16 cellular contexts compared by ENCODE assay signal in genomic region chr1:18646091-18646775, GRCh38. TPM values are rescaled to one million over a fixed set of nuclear protein-coding genes. Genes with fewer than 3 reads are reported as not detected.
DNase-seq lines count a peak whose midpoint lies in the region; ATAC-seq and TF ChIP-seq lines count a peak whose summit lies in the region.
"Had no signal": no experiment of that assay in that cellular context is flagged by ENCODE, and none has a peak within 500 bp of the region (broad histone marks: within the 10 kb centered on the region; RNA-seq: fewer than 3 reads in every experiment).

No MANE protein-coding gene starts in this region.

- peak overlapping the region; percentile 28 to 41 for H3K4me3 Mint-ChIP-seq in activated T-cell treated with anti-CD3 and anti-CD28 coated beads, Interleukin-2, amount 50 U/mL, for 72 hours
- no peak overlapping the region for H3K4me3 Mint-ChIP-seq in stimulated activated naive B cell treated with anti-CD40 and anti-IgM and Interleukin-4, amounts not matched to agents 10 μg/mL and 1 μg/mL and 100 μg/mL, for 72 hours

- no peak for TF ChIP-seq CTCF in spleen (IDR thresholded peaks at IDR 0.05 in 8 of 11, conservative IDR thresholded peaks at IDR 0.05 in 3 of 11)

- peaks cover 33% of the 10 kb centered on the region for H3K4me1 Mint-ChIP-seq in activated T-cell treated with anti-CD3 and anti-CD28 coated beads, Interleukin-2, amount 50 U/mL, for 72 hours (ENCODE audit: low read depth)
- peaks cover 8 to 16% of the 10 kb centered on the region in 2 donors for H3K4me1 Mint-ChIP-seq in stimulated activated naive B cell treated with anti-CD40 and anti-IgM and Interleukin-4, amounts not matched to agents 10 μg/mL and 1 μg/mL and 100 μg/mL, for 72 hours

- H3K36me3 Mint-ChIP-seq in activated T-cell treated with anti-CD3 and anti-CD28 coated beads, Interleukin-2, amount 50 U/mL, for 72 hours (ENCODE audit: insufficient read depth in 2 of 2): no peaks in the 10 kb centered on the region
- peaks cover 0 to 4% of the 10 kb centered on the region in 2 donors for H3K36me3 Mint-ChIP-seq in stimulated activated naive B cell treated with anti-CD40 and anti-IgM and Interleukin-4, amounts not matched to agents 10 μg/mL and 1 μg/mL and 100 μg/mL, for 72 hours

- H3K4me3 ChIP-seq in spleen: peak overlapping the region in 4 of 8 donors; percentile 4 to 50 (median 22)
- H3K4me3 ChIP-seq: GM23248, uterus had no signal

- peaks cover 0 to 48% (median 25%) of the 10 kb centered on the region in 6 donors for H3K4me1 ChIP-seq in spleen
- H3K4me1 ChIP-seq: uterus had no signal

- no peaks in the 10 kb centered on the region for H3K9me3 ChIP-seq in spleen
- H3K9me3 ChIP-seq: neutrophil, uterus had no signal

- no peak for TF ChIP-seq POLR2A in spleen (IDR thresholded peaks at IDR 0.05)

- WGBS in spleen, 5 donors: 4 to 6% (median 4%) methylated on average over 31 to 32 of the region's 32 CpGs

- ATAC-seq in activated T-cell treated with anti-CD3 and anti-CD28 coated beads, Interleukin-2, amount 50 U/mL, for 72 hours (replicated peaks in 1 of 2): no peak
- ATAC-seq in stimulated activated naive B cell treated with anti-CD40 and anti-IgM and Interleukin-4, amounts not matched to agents 10 μg/mL and 1 μg/mL and 100 μg/mL, for 72 hours (replicated peaks): no peak
- ATAC-seq in HG02870 (IDR thresholded peaks at IDR 0.05; ENCODE audit: unreplicated experiment): no peak

- H3K27ac ChIP-seq in spleen: no peak overlapping the region
- H3K27ac ChIP-seq: GM23248, neutrophil, uterus had no signal

- intact Hi-C loops in spleen (cut with DNase I; ENCODE audit: low total_unique reads): no loop called here

- no peak for DNase-seq in activated T-cell treated with anti-CD3 and anti-CD28 coated beads, Interleukin-2, amount 50 U/mL, for 72 hours
- no peak for DNase-seq in activated T-cell treated with anti-CD3 and anti-CD28 coated beads for 4 hours
- DNase-seq in RPMI8226: peak; percentile 25
- peak; percentile 39 for DNase-seq in left kidney (ENCODE audit: low read depth, low spot score)
- DNase-seq in stimulated activated naive B cell treated with anti-CD40 and anti-IgM and Interleukin-4, amounts not matched to agents 10 μg/mL and 1 μg/mL and 100 μg/mL, for 72 hours: no peak
- no peak for DNase-seq in kidney tubule cell (ENCODE audit: low spot score)
- DNase-seq in spleen: no peak
- DNase-seq: activated CD4-positive, alpha-beta T cell treated with anti-CD3 and anti-CD28 coated beads for 1 hour; amygdala; DMS79 treated with DMSO at 0.1 percent for 48 hours; foreskin melanocyte; GM23248; NCI-H2029; uterus had no signal

- no peaks in the 10 kb centered on the region for H3K9me3 Mint-ChIP-seq in activated T-cell treated with anti-CD3 and anti-CD28 coated beads, Interleukin-2, amount 50 U/mL, for 72 hours
- no peaks in the 10 kb centered on the region for H3K9me3 Mint-ChIP-seq in stimulated activated naive B cell treated with anti-CD40 and anti-IgM and Interleukin-4, amounts not matched to agents 10 μg/mL and 1 μg/mL and 100 μg/mL, for 72 hours

- H3K36me3 ChIP-seq in spleen: no peaks in the 10 kb centered on the region
- H3K36me3 ChIP-seq: neutrophil, uterus had no signal

- peaks cover 82% of the 10 kb centered on the region for H3K27me3 Mint-ChIP-seq in activated T-cell treated with anti-CD3 and anti-CD28 coated beads, Interleukin-2, amount 50 U/mL, for 72 hours (ENCODE audit: low read depth)
- peaks cover 86% of the 10 kb centered on the region in 2 donors for H3K27me3 Mint-ChIP-seq in stimulated activated naive B cell treated with anti-CD40 and anti-IgM and Interleukin-4, amounts not matched to agents 10 μg/mL and 1 μg/mL and 100 μg/mL, for 72 hours

- no peak overlapping the region for H3K27ac Mint-ChIP-seq in activated T-cell treated with anti-CD3 and anti-CD28 coated beads, Interleukin-2, amount 50 U/mL, for 72 hours
- peak overlapping the region; percentile 43 for H3K27ac Mint-ChIP-seq in stimulated activated naive B cell treated with anti-CD40 and anti-IgM and Interleukin-4, amounts not matched to agents 10 μg/mL and 1 μg/mL and 100 μg/mL, for 72 hours

- peaks cover 2 to 100% (median 94%) of the 10 kb centered on the region in 7 donors for H3K27me3 ChIP-seq in spleen (replicated peaks in 1 of 7)

RNA-seq across cellular contexts. Expression of gene PAX7, which starts 15.6 kb away (rescaled TPM):
- total RNA-seq in activated T-cell treated with anti-CD3 and anti-CD28 coated beads, Interleukin-2, amount 50 U/mL, for 72 hours: not detected
- total RNA-seq in spleen: not detected
- not detected for polyA plus RNA-seq in spleen
- total RNA-seq: GM23248, uterus had no signal
- polyA plus RNA-seq: GM23248 had no signal

Comparison
In these comparisons a context has a peak if more than half of its experiments do, and no peak if none do; other contexts are left out.
1. DNase-seq: peak in RPMI8226 (single experiment) and left kidney (single experiment); none in activated T-cell treated with anti-CD3 and anti-CD28 coated beads, Interleukin-2, amount 50 U/mL, for 72 hours (0 of 2), activated T-cell treated with anti-CD3 and anti-CD28 coated beads for 4 hours (single experiment), stimulated activated naive B cell treated with anti-CD40 and anti-IgM and Interleukin-4, amounts not matched to agents 10 μg/mL and 1 μg/mL and 100 μg/mL, for 72 hours (single experiment), kidney tubule cell (single experiment) and spleen (single experiment).
2. H3K4me3 Mint-ChIP-seq: peak in activated T-cell treated with anti-CD3 and anti-CD28 coated beads, Interleukin-2, amount 50 U/mL, for 72 hours (2 of 2); none in stimulated activated naive B cell treated with anti-CD40 and anti-IgM and Interleukin-4, amounts not matched to agents 10 μg/mL and 1 μg/mL and 100 μg/mL, for 72 hours (0 of 2).